Comparison of ENCODE assay signal across 11 cellular contexts in genomic region chr1:205925730-205926129, GRCh38. TPM values are rescaled to one million over a fixed set of nuclear protein-coding genes. Genes with fewer than 3 reads are reported as not detected.
A peak's percentile ranks its signal among the peaks of the same experiment; 100 is the strongest.
DNase-seq lines count a peak whose midpoint lies in the region; ATAC-seq and TF ChIP-seq lines count a peak whose summit lies in the region.
"Had no signal": no experiment of that assay in that cellular context is flagged by ENCODE, and none has a peak within 500 bp of the region (broad histone marks: within the 10 kb centered on the region; RNA-seq: fewer than 3 reads in every experiment).

No MANE protein-coding gene starts in this region.

- H3K9me3 Mint-ChIP-seq in naive thymus-derived CD8-positive, alpha-beta T cell = no peaks in the 10 kb centered on the region

- TF ChIP-seq CTCF in suprapubic skin (IDR thresholded peaks at IDR 0.05) = no peak

- H3K36me3 ChIP-seq in suprapubic skin = no peaks in the 10 kb centered on the region

- POLR2A ChIA-PET in naive thymus-derived CD8-positive, alpha-beta T cell (lab: Charles Lee) = no interaction called here

- no peaks in the 10 kb centered on the region for H3K4me1 ChIP-seq in suprapubic skin

- WGBS in suprapubic skin = 74% methylated on average over 9 of the region's 9 CpGs

- H3K9me3 ChIP-seq in suprapubic skin = no peaks in the 10 kb centered on the region
- H3K9me3 ChIP-seq: body of pancreas had no signal

- TF ChIP-seq EP300 in suprapubic skin (IDR thresholded peaks at IDR 0.05) = no peak

- ATAC-seq in GM18873 (IDR thresholded peaks at IDR 0.05; ENCODE audit: low FRiP score, unreplicated experiment) (no peak), GM18519 (IDR thresholded peaks at IDR 0.05; ENCODE audit: low FRiP score, unreplicated experiment) (no peak)
- no peak for ATAC-seq in naive thymus-derived CD8-positive, alpha-beta T cell
- ATAC-seq: body of pancreas had no signal

- TF ChIP-seq POLR2A in suprapubic skin (IDR thresholded peaks at IDR 0.05) = no peak

- H3K36me3 Mint-ChIP-seq in naive thymus-derived CD8-positive, alpha-beta T cell = no peaks in the 10 kb centered on the region

- H3K27me3 Mint-ChIP-seq in naive thymus-derived CD8-positive, alpha-beta T cell = peaks cover 0 to 2% (median 0%) of the 10 kb centered on the region in 5 donors

- no peak overlapping the region for H3K4me3 Mint-ChIP-seq in naive thymus-derived CD8-positive, alpha-beta T cell

- H3K4me3 ChIP-seq in suprapubic skin = no peak overlapping the region
- H3K4me3 ChIP-seq: body of pancreas, skin epidermis had no signal

- no peak overlapping the region for H3K27ac ChIP-seq in suprapubic skin
- H3K27ac ChIP-seq: body of pancreas, skin epidermis had no signal

- H3K27me3 ChIP-seq in suprapubic skin = peaks cover 16% of the 10 kb centered on the region
- H3K27me3 ChIP-seq: body of pancreas had no signal

- DNase-seq in activated effector memory CD4-positive, alpha-beta T cell treated with anti-CD3 and anti-CD28 coated beads, Interleukin-2, amount 50 U/mL, for 16 hours = peak; percentile 34
- no peak for DNase-seq in activated effector memory CD4-positive, alpha-beta T cell treated with Interleukin-2 at 50 U/mL for 16 hours
- DNase-seq in T1000 (lab: John Stamatoyannopoulos, UW) (peak; percentile 83), fibroblast of the conjunctiva (ENCODE audit: low read depth) (peak; percentile 24), suprapubic skin (ENCODE audit: low spot score in 2 of 2) (peak; percentile 20 to 61)
- DNase-seq in naive thymus-derived CD8-positive, alpha-beta T cell = no peak
- DNase-seq: NCI-H446 had no signal

- H3K27ac Mint-ChIP-seq in naive thymus-derived CD8-positive, alpha-beta T cell = no peak overlapping the region

- no peaks in the 10 kb centered on the region for H3K4me1 Mint-ChIP-seq in naive thymus-derived CD8-positive, alpha-beta T cell

RNA-seq across cellular contexts. Expression of gene SLC26A9, which starts 17.5 kb away (rescaled TPM):
- total RNA-seq in suprapubic skin = 1 to 10 TPM; 5.7 to 7.2 (median 6.6) TPM
- not detected for total RNA-seq in naive thymus-derived CD8-positive, alpha-beta T cell
- not detected for polyA plus RNA-seq in naive thymus-derived CD8-positive, alpha-beta T cell

Comparison
In these comparisons a context has a peak if more than half of its experiments do, and no peak if none do; other contexts are left out.
1. DNase-seq: peak in activated effector memory CD4-positive, alpha-beta T cell treated with anti-CD3 and anti-CD28 coated beads, Interleukin-2, amount 50 U/mL, for 16 hours (single experiment), T1000 (single experiment), fibroblast of the conjunctiva (single experiment) and suprapubic skin (2 of 2); none in activated effector memory CD4-positive, alpha-beta T cell treated with Interleukin-2 at 50 U/mL for 16 hours (single experiment) and naive thymus-derived CD8-positive, alpha-beta T cell (0 of 10).
2. RNA of gene SLC26A9, which starts 17.5 kb away (total RNA-seq): 5.7 to 7.2 TPM in suprapubic skin; not detected in naive thymus-derived CD8-positive, alpha-beta T cell; every median in the first group is over 4 times any median in the second.